8 cellular contexts compared by ENCODE assay signal in the genomic region with DNA sequence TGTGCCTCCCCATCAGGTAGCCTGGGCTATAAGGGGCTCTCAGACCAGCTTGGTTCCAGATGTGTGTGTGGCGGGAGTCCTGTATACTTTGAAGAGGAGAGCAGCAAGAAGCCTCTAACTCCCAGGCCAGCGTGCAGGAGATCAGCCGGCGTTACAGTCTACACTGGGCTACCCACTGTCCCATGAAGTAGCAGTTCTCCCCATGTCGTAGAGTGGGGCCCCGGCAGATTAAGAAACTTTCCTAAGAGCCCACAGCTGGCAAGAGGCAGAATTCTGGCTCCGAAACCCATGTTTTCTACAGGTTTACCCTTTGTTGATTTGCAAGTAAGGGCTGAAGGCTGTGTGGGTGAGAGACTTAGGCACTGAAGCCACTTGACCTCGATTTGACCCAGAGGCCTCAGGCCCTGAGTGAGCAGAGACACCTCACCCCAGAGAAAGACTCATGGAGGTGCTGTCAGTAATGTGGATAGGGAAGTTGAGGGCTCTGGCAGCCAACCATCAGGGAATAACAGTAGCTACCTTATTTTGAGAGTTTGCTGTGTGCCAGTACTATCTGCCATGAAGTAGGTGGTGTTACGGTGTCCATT. TPM values are rescaled to one million over a fixed set of nuclear protein-coding genes. Genes with fewer than 3 reads are reported as not detected.
DNase-seq lines count a peak whose midpoint lies in the region; ATAC-seq and TF ChIP-seq lines count a peak whose summit lies in the region.

No MANE protein-coding gene starts in this region.

- H3K4me3 Mint-ChIP-seq in chondrocyte (ENCODE audit: unreplicated experiment): peak overlapping the region; percentile 74
- H3K4me3 Mint-ChIP-seq in natural killer cell: peak overlapping the region; percentile 93

- H3K27me3 Mint-ChIP-seq in chondrocyte (ENCODE audit: low read depth) (no peaks in the 10 kb centered on the region), natural killer cell (ENCODE audit: low read depth in 2 of 2) (no peaks in the 10 kb centered on the region)

- H3K27ac Mint-ChIP-seq in chondrocyte (ENCODE audit: unreplicated experiment): no peak overlapping the region
- peak overlapping the region; percentile 99 for H3K27ac Mint-ChIP-seq in natural killer cell

- H3K9me3 Mint-ChIP-seq in chondrocyte (ENCODE audit: low read depth): no peaks in the 10 kb centered on the region
- H3K9me3 Mint-ChIP-seq in natural killer cell: no peaks in the 10 kb centered on the region

- intact Hi-C loops in natural killer cell (cut with micrococcal nuclease): loop anchor here (1.0 to 10.0 kb wide), 5 partner anchors 9 to 141 kb away; partner anchors contain the start of genes BAG1 and DNAJA1

- H3K36me3 Mint-ChIP-seq in chondrocyte (ENCODE audit: low read depth) (no peaks in the 10 kb centered on the region), natural killer cell (no peaks in the 10 kb centered on the region)

- DNase-seq in NK-92 treated with Interleukin-12 subunit alpha and Interleukin-12 subunit beta, amount 100 ng/mL, for 24 hours (lab: John Stamatoyannopoulos, UW): peak; percentile 52
- no peak for DNase-seq in NK-92 (lab: John Stamatoyannopoulos, UW; ENCODE audit: unreplicated experiment)
- DNase-seq in NOMO-1 treated with DMSO at 0.1 percent for 48 hours (lab: John Stamatoyannopoulos, UW; ENCODE audit: unreplicated experiment): peak; percentile 56
- DNase-seq in chondrocyte (ENCODE audit: low spot score): no peak
- DNase-seq in natural killer cell: peak; percentile 35
- DNase-seq in HK-2 (ENCODE audit: unreplicated experiment): no peak
- DNase-seq in NCI-H524 treated with DMSO at 0.1 percent for 48 hours (lab: John Stamatoyannopoulos, UW): no peak

- H3K4me1 Mint-ChIP-seq in chondrocyte (ENCODE audit: low read depth) (peaks cover 46% of the 10 kb centered on the region), natural killer cell (peaks cover 59 to 62% of the 10 kb centered on the region in 2 donors)

- ATAC-seq in natural killer cell (peak in 2 of 3 donors; percentile 1 to 7), HG02938 (IDR thresholded peaks at IDR 0.05; ENCODE audit: unreplicated experiment) (no peak)

- TF ChIP-seq CTCF in chondrocyte (IDR thresholded peaks at IDR 0.05): no peak
- no peak for TF ChIP-seq CTCF in natural killer cell (IDR thresholded peaks at IDR 0.05)

RNA-seq across cellular contexts. Expression of gene B4GALT1, which starts 0.9 kb away (rescaled TPM):
- total RNA-seq in chondrocyte: 59.0 to 83.5 TPM (median 60.2 TPM) in 3 replicates
- total RNA-seq in natural killer cell: 100 to 1,000 TPM; 122 to 143 (median 128) TPM

Comparison
In these comparisons a context has a peak if more than half of its experiments do, and no peak if none do; other contexts are left out.
1. DNase-seq: peak in NK-92 treated with Interleukin-12 subunit alpha and Interleukin-12 subunit beta, amount 100 ng/mL, for 24 hours (single experiment), NOMO-1 treated with DMSO at 0.1 percent for 48 hours (single experiment) and natural killer cell (single experiment); none in NK-92 (single experiment), chondrocyte (single experiment), HK-2 (single experiment) and NCI-H524 treated with DMSO at 0.1 percent for 48 hours (single experiment).